In the genomic region with DNA sequence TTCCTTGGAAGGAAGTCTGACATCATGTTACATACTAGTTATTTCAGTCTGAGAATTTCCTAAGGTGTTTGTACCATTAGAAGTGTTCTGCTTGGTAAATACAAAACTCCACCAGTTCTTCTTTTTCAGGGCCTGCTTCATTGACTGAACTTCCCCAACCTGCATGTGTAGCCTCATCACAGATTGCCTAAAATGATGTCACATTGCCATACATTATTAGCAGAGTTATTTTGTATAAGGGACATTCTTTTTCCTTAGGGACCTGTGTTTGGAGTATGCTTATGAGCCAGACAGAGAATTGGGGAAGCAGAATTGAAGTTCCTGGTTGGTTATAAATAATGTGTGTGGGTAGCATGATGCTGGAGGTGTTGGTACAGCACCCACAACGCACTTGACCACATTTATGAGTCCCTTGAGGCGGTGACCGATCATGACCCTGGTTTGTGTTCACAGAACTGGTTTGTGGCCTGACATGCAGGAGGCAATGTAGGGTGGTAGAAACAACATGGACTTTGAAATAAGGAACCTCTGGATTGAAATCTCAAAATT, we compare ENCODE assay signal across 10 cellular contexts.
DNase-seq lines count a peak whose midpoint lies in the region; ATAC-seq and TF ChIP-seq lines count a peak whose summit lies in the region.
"Had no signal": no experiment of that assay in that cellular context is flagged by ENCODE, and none has a peak within 500 bp of the region (broad histone marks: within the 10 kb centered on the region; RNA-seq: fewer than 3 reads in every experiment).

No MANE protein-coding gene starts in this region.

- peak overlapping the region; percentile 19; the same call in 1 of the 2 replicates for H3K9ac ChIP-seq in SU-DHL-6 (ENCODE audit: low read length)

- no peaks in the 10 kb centered on the region for H4K20me1 ChIP-seq in SU-DHL-6 (ENCODE audit: low read depth, low read length)

- H3K27ac ChIP-seq in SU-DHL-6 (ENCODE audit: low read depth, low read length): peak overlapping the region; percentile 71
- no peak overlapping the region for H3K27ac ChIP-seq in brain microvascular endothelial cell

- no peaks in the 10 kb centered on the region for H3K9me3 ChIP-seq in SU-DHL-6 (ENCODE audit: insufficient read depth, low read length)

- H3K79me2 ChIP-seq in SU-DHL-6 (ENCODE audit: insufficient read depth, low read length): no peaks in the 10 kb centered on the region

- DNase-seq in GM12865 (ENCODE audit: low read depth) (peak; percentile 81), brain microvascular endothelial cell (no peak), NCI-H1417 (lab: John Stamatoyannopoulos, UW) (no peak), LoVo (ENCODE audit: low spot score) (no peak), DMS79 (lab: John Stamatoyannopoulos, UW) (no peak)
- DNase-seq: erythroblast, NCI-H510A had no signal

- H3K4me2 ChIP-seq in SU-DHL-6 (ENCODE audit: low read depth, low read length, poor library complexity, severe bottlenecking): peak overlapping the region; percentile 47

- H3K9me2 ChIP-seq in SU-DHL-6 (replicated peaks; ENCODE audit: insufficient read depth, low read length): no peaks in the 10 kb centered on the region

- H3K27me3 ChIP-seq in SU-DHL-6 (ENCODE audit: low read length) (no peaks in the 10 kb centered on the region), brain microvascular endothelial cell (replicated peaks) (no peaks in the 10 kb centered on the region)

- TF ChIP-seq CTCF in GM12865 (IDR thresholded peaks at IDR 0.05; ENCODE audit: insufficient read depth, low read depth, low read length, missing control alignments) (no peak), SU-DHL-6 (IDR thresholded peaks at IDR 0.05; ENCODE audit: insufficient read depth, low read length, poor library complexity, severe bottlenecking) (no peak), brain microvascular endothelial cell (IDR thresholded peaks at IDR 0.05; ENCODE audit: low read depth, low read length, missing control alignments) (no peak)

- no peak overlapping the region for H3K4me3 ChIP-seq in GM12865 (ENCODE audit: low read depth, low read length)
- H3K4me3 ChIP-seq in SU-DHL-6 (ENCODE audit: insufficient read depth, low read length, poor library complexity, severe bottlenecking): peak overlapping the region; percentile 5
- no peak overlapping the region for H3K4me3 ChIP-seq in brain microvascular endothelial cell (ENCODE audit: low read depth, low read length)

- ATAC-seq in GM21390 (IDR thresholded peaks at IDR 0.05; ENCODE audit: unreplicated experiment) (peak; percentile 75), HG03280 (IDR thresholded peaks at IDR 0.05; ENCODE audit: unreplicated experiment) (peak; percentile 62)

- H2AFZ ChIP-seq in SU-DHL-6 (ENCODE audit: low read depth, low read length, severe bottlenecking): peak overlapping the region; percentile 64

- H3K36me3 ChIP-seq in SU-DHL-6 (ENCODE audit: low read length): no peaks in the 10 kb centered on the region
- no peaks in the 10 kb centered on the region for H3K36me3 ChIP-seq in brain microvascular endothelial cell (replicated peaks)

- peaks cover 12% of the 10 kb centered on the region for H3F3A ChIP-seq in SU-DHL-6 (ENCODE audit: insufficient read depth)

- in situ Hi-C loops in brain microvascular endothelial cell (cut with HindIII; ENCODE audit: low pct_ligation_motif_present, low sequenced_read_pairs): no loop called here
